ENCODE assay signal across 1 cellular context in the genomic region with DNA sequence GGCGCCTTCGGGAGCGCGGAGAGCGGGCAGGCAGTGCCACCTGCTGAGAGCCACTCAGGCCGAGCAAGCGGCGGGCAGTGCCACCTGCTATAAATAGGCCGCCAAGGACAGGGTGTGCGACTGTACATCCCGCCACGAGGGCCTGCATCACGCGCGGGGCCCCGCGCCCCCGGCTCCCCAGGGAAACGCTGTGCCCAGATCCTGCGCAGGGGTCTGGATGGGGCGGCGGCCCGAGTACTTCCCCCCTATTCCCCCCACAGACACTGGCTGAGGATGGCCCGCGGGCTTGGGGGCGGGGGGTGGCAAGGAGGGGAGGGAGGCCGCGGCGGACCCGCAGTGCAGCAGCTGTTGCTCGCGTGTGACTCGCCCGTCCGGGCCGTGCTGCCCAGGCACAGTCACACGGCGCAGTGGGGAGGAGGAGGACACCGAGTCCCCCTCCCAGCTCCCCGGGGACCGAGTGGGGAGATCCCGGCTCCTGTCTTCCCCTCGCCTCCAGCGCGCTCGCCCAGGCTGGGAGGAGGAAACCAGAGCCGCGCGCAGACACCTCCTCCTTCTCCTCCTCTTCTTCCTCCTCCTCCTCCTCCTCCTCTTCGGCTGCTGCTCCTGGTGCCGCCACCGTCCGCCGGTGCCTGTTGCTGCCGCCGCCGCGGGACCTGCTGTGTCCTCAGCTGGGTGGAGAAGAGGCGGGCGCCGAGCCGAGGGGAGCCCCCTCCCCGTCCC.
A peak's percentile ranks its signal among the peaks of the same experiment; 100 is the strongest.
TF ChIP-seq lines count a peak whose summit lies in the region.

A gene with protein sequence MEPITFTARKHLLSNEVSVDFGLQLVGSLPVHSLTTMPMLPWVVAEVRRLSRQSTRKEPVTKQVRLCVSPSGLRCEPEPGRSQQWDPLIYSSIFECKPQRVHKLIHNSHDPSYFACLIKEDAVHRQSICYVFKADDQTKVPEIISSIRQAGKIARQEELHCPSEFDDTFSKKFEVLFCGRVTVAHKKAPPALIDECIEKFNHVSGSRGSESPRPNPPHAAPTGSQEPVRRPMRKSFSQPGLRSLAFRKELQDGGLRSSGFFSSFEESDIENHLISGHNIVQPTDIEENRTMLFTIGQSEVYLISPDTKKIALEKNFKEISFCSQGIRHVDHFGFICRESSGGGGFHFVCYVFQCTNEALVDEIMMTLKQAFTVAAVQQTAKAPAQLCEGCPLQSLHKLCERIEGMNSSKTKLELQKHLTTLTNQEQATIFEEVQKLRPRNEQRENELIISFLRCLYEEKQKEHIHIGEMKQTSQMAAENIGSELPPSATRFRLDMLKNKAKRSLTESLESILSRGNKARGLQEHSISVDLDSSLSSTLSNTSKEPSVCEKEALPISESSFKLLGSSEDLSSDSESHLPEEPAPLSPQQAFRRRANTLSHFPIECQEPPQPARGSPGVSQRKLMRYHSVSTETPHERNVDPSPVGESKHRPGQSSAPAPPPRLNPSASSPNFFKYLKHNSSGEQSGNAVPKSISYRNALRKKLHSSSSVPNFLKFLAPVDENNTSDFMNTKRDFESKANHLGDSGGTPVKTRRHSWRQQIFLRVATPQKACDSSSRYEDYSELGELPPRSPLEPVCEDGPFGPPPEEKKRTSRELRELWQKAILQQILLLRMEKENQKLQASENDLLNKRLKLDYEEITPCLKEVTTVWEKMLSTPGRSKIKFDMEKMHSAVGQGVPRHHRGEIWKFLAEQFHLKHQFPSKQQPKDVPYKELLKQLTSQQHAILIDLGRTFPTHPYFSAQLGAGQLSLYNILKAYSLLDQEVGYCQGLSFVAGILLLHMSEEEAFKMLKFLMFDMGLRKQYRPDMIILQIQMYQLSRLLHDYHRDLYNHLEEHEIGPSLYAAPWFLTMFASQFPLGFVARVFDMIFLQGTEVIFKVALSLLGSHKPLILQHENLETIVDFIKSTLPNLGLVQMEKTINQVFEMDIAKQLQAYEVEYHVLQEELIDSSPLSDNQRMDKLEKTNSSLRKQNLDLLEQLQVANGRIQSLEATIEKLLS (N-terminal part only) (plus strand): TSS at position 584 of the 720 bp plus-strand sequence. CDS start 11,012 bp downstream, outside the sequence.

TF ChIP-seq in GM12878, 131 proteins besides CTCF, POLR2A, EP300 and RAD21 (continued from another document):
- TF ChIP-seq, protein P1, sequence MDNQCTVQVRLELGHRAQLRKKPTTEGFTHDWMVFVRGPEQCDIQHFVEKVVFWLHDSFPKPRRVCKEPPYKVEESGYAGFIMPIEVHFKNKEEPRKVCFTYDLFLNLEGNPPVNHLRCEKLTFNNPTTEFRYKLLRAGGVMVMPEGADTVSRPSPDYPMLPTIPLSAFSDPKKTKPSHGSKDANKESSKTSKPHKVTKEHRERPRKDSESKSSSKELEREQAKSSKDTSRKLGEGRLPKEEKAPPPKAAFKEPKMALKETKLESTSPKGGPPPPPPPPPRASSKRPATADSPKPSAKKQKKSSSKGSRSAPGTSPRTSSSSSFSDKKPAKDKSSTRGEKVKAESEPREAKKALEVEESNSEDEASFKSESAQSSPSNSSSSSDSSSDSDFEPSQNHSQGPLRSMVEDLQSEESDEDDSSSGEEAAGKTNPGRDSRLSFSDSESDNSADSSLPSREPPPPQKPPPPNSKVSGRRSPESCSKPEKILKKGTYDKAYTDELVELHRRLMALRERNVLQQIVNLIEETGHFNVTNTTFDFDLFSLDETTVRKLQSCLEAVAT (IDR thresholded peaks at IDR 0.05): no peak
- TF ChIP-seq PAX5 (IDR thresholded peaks at IDR 0.05; ENCODE audit: borderline replicate concordance, low read depth, low read length): peak; percentile 34; the same call in 1 of the 2 replicates
- TF ChIP-seq LARP7 (IDR thresholded peaks at IDR 0.05): no peak; the same call in 1 of the 2 replicates
- no peak; the same call in 1 of the 2 replicates for TF ChIP-seq DPF2 (IDR thresholded peaks at IDR 0.05)
- TF ChIP-seq HDAC6 (IDR thresholded peaks at IDR 0.05; ENCODE audit: unreplicated experiment): no peak
- no peak for TF ChIP-seq BCL11A (IDR thresholded peaks at IDR 0.05; ENCODE audit: low read depth, low read length)
- TF ChIP-seq, protein P2, sequence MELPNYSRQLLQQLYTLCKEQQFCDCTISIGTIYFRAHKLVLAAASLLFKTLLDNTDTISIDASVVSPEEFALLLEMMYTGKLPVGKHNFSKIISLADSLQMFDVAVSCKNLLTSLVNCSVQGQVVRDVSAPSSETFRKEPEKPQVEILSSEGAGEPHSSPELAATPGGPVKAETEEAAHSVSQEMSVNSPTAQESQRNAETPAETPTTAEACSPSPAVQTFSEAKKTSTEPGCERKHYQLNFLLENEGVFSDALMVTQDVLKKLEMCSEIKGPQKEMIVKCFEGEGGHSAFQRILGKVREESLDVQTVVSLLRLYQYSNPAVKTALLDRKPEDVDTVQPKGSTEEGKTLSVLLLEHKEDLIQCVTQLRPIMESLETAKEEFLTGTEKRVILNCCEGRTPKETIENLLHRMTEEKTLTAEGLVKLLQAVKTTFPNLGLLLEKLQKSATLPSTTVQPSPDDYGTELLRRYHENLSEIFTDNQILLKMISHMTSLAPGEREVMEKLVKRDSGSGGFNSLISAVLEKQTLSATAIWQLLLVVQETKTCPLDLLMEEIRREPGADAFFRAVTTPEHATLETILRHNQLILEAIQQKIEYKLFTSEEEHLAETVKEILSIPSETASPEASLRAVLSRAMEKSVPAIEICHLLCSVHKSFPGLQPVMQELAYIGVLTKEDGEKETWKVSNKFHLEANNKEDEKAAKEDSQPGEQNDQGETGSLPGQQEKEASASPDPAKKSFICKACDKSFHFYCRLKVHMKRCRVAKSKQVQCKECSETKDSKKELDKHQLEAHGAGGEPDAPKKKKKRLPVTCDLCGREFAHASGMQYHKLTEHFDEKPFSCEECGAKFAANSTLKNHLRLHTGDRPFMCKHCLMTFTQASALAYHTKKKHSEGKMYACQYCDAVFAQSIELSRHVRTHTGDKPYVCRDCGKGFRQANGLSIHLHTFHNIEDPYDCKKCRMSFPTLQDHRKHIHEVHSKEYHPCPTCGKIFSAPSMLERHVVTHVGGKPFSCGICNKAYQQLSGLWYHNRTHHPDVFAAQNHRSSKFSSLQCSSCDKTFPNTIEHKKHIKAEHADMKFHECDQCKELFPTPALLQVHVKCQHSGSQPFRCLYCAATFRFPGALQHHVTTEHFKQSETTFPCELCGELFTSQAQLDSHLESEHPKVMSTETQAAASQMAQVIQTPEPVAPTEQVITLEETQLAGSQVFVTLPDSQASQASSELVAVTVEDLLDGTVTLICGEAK (IDR thresholded peaks at IDR 0.05; ENCODE audit: borderline replicate concordance): no peak
- TF ChIP-seq TCF12 (IDR thresholded peaks at IDR 0.05; ENCODE audit: low read depth, low read length): peak; percentile 69; the same call in 1 of the 2 replicates
- no peak for TF ChIP-seq MEF2B (IDR thresholded peaks at IDR 0.05; ENCODE audit: partially characterized antibody, poor library complexity, severe bottlenecking)
- TF ChIP-seq, protein P3, sequence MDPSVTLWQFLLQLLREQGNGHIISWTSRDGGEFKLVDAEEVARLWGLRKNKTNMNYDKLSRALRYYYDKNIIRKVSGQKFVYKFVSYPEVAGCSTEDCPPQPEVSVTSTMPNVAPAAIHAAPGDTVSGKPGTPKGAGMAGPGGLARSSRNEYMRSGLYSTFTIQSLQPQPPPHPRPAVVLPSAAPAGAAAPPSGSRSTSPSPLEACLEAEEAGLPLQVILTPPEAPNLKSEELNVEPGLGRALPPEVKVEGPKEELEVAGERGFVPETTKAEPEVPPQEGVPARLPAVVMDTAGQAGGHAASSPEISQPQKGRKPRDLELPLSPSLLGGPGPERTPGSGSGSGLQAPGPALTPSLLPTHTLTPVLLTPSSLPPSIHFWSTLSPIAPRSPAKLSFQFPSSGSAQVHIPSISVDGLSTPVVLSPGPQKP (IDR thresholded peaks at IDR 0.05; ENCODE audit: low read depth, low read length): no peak
- no peak for TF ChIP-seq RUNX3 (IDR thresholded peaks at IDR 0.05; ENCODE audit: low read length)
- TF ChIP-seq, protein P4, sequence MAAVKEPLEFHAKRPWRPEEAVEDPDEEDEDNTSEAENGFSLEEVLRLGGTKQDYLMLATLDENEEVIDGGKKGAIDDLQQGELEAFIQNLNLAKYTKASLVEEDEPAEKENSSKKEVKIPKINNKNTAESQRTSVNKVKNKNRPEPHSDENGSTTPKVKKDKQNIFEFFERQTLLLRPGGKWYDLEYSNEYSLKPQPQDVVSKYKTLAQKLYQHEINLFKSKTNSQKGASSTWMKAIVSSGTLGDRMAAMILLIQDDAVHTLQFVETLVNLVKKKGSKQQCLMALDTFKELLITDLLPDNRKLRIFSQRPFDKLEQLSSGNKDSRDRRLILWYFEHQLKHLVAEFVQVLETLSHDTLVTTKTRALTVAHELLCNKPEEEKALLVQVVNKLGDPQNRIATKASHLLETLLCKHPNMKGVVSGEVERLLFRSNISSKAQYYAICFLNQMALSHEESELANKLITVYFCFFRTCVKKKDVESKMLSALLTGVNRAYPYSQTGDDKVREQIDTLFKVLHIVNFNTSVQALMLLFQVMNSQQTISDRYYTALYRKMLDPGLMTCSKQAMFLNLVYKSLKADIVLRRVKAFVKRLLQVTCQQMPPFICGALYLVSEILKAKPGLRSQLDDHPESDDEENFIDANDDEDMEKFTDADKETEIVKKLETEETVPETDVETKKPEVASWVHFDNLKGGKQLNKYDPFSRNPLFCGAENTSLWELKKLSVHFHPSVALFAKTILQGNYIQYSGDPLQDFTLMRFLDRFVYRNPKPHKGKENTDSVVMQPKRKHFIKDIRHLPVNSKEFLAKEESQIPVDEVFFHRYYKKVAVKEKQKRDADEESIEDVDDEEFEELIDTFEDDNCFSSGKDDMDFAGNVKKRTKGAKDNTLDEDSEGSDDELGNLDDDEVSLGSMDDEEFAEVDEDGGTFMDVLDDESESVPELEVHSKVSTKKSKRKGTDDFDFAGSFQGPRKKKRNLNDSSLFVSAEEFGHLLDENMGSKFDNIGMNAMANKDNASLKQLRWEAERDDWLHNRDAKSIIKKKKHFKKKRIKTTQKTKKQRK (IDR thresholded peaks at IDR 0.05; ENCODE audit: low read depth, low read length): no peak
